In the genomic region with DNA sequence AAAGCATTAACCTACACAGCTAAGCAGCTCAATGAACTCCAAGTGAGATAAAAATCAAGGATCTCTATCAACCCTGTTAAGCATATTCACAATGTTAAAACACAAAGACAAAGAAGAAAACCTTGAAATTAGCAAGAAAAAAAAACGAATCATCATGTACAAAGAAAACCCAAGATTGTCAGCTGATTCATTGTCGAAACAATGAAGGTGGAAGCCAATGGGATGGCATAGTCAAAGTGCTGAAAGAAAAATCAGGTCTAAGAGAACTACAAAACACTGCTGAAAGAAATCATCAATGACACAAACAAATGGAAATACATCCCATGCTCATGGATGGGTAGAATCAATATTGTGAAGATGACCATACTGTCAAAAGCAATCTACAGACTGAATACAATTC, we compare ENCODE assay signal across 9 cellular contexts. TPM values are rescaled to one million over a fixed set of nuclear protein-coding genes. Genes with fewer than 3 reads are reported as not detected.
"Had no signal": no experiment of that assay in that cellular context is flagged by ENCODE, and none has a peak within 500 bp of the region (broad histone marks: within the 10 kb centered on the region; RNA-seq: fewer than 3 reads in every experiment).

No MANE protein-coding gene starts in this region.

- FAIRE-seq: G401.6, GM12878, GM12891, GM12892, GM18507, GM19239 had no signal

- H3K4me3 ChIP-seq: GM12878 had no signal

- ATAC-seq: GM12878 had no signal

- DNase-seq: GDM1, GF-D8 had no signal

RNA-seq across cellular contexts. Expression of a gene that starts 32.5 kb away (rescaled TPM):
- total RNA-seq: G401, GM12878 had no signal
- polyA plus RNA-seq: GM12878 had no signal
